Comparison of ENCODE assay signal across 9 cellular contexts in genomic region chr19:19451429-19452240, GRCh38. TPM values are rescaled to one million over a fixed set of nuclear protein-coding genes. Genes with fewer than 3 reads are reported as not detected.
DNase-seq lines count a peak whose midpoint lies in the region; ATAC-seq and TF ChIP-seq lines count a peak whose summit lies in the region.
"Had no signal": no experiment of that assay in that cellular context is flagged by ENCODE, and none has a peak within 500 bp of the region (broad histone marks: within the 10 kb centered on the region; RNA-seq: fewer than 3 reads in every experiment).

No MANE protein-coding gene starts in this region.

- no peak overlapping the region for H3K4me3 Mint-ChIP-seq in activated CD4-positive, alpha-beta T cell treated with anti-CD3 and anti-CD28 coated beads, Interleukin-2, amount 10 ng/mL, durations not matched to agents 7 days and 5 days

- DNase-seq in CD1c-positive myeloid dendritic cell (ENCODE audit: extremely low spot score) (peak; percentile 81), GM20000 (ENCODE audit: low spot score) (peak; percentile 57), mesenchymal stem cell (no peak), AG08395 (ENCODE audit: low spot score) (no peak), ecto neural progenitor cell (ENCODE audit: low spot score) (no peak), right cardiac atrium (no peak)
- DNase-seq in activated CD4-positive, alpha-beta T cell treated with anti-CD3 and anti-CD28 coated beads, Interleukin-2, amount 10 ng/mL, durations not matched to agents 7 days and 5 days = peak; percentile 43
- DNase-seq: stomach had no signal

- H3K4me1 Mint-ChIP-seq in activated CD4-positive, alpha-beta T cell treated with anti-CD3 and anti-CD28 coated beads, Interleukin-2, amount 10 ng/mL, durations not matched to agents 7 days and 5 days = peaks cover 68% of the 10 kb centered on the region

- no peak overlapping the region for H2BK5ac ChIP-seq in mesenchymal stem cell (ENCODE audit: low read depth, low read length, poor library complexity, severe bottlenecking)

- ATAC-seq in right cardiac atrium (no peak), HG02938 (IDR thresholded peaks at IDR 0.05; ENCODE audit: unreplicated experiment) (no peak)

- H3K36me3 Mint-ChIP-seq in activated CD4-positive, alpha-beta T cell treated with anti-CD3 and anti-CD28 coated beads, Interleukin-2, amount 10 ng/mL, durations not matched to agents 7 days and 5 days (ENCODE audit: low read depth) = peaks cover 14% of the 10 kb centered on the region

- no peak overlapping the region for H3K4me3 ChIP-seq in mesenchymal stem cell (ENCODE audit: insufficient read depth in 1 of 2, low read depth in 1 of 2, low read length in 2 of 2)
- H3K4me3 ChIP-seq in right cardiac atrium (ENCODE audit: low read length) = no peak overlapping the region
- H3K4me3 ChIP-seq: stomach had no signal

- H3K9me3 Mint-ChIP-seq in activated CD4-positive, alpha-beta T cell treated with anti-CD3 and anti-CD28 coated beads, Interleukin-2, amount 10 ng/mL, durations not matched to agents 7 days and 5 days = no peaks in the 10 kb centered on the region

- no peak overlapping the region for H3K14ac ChIP-seq in mesenchymal stem cell (ENCODE audit: low read length in 2 of 2)

- H3K27ac ChIP-seq in mesenchymal stem cell (ENCODE audit: low read length, poor library complexity, severe bottlenecking) = no peak overlapping the region
- no peak overlapping the region for H3K27ac ChIP-seq in right cardiac atrium (ENCODE audit: low read length)

- no peaks in the 10 kb centered on the region for H3K27me3 ChIP-seq in mesenchymal stem cell (ENCODE audit: control insufficient read depth in 1 of 2, insufficient read depth in 1 of 2, low read length in 2 of 2)
- H3K27me3 ChIP-seq in right cardiac atrium (ENCODE audit: control insufficient read depth, insufficient read depth) = no peaks in the 10 kb centered on the region
- H3K27me3 ChIP-seq: stomach had no signal

- H4K8ac ChIP-seq in mesenchymal stem cell (ENCODE audit: low read length) = peak overlapping the region; percentile 28

- no peak overlapping the region for H4K91ac ChIP-seq in mesenchymal stem cell (ENCODE audit: low read length)

- H2AK5ac ChIP-seq in mesenchymal stem cell (ENCODE audit: low read length, severe bottlenecking) = no peak overlapping the region

- no peaks in the 10 kb centered on the region for H3K27me3 Mint-ChIP-seq in activated CD4-positive, alpha-beta T cell treated with anti-CD3 and anti-CD28 coated beads, Interleukin-2, amount 10 ng/mL, durations not matched to agents 7 days and 5 days

- CTCF ChIA-PET in activated CD4-positive, alpha-beta T cell treated with anti-CD3 and anti-CD28 coated beads, Interleukin-2, amount 10 ng/mL, durations not matched to agents 7 days and 5 days (lab: Charles Lee) = interaction anchor here (0.6 to 1.5 kb wide), 2 partner anchors 8 to 20 kb away, joined by 3 to 8 read pairs; no protein-coding TSS in a partner anchor

- POLR2A ChIA-PET in activated CD4-positive, alpha-beta T cell treated with anti-CD3 and anti-CD28 coated beads, Interleukin-2, amount 10 ng/mL, durations not matched to agents 7 days and 5 days (lab: Charles Lee) = interaction anchor here (0.8 kb wide), 1 partner anchor 449 kb away, joined by 3 read pairs; the partner anchor contains the start of gene ZNF93

- H3K4ac ChIP-seq in mesenchymal stem cell (ENCODE audit: low read depth in 1 of 2, low read length in 2 of 2) = no peak overlapping the region

- peaks cover 0 to 9% of the 10 kb centered on the region in 2 experiments for H3K36me3 ChIP-seq in mesenchymal stem cell (ENCODE audit: control insufficient read depth in 1 of 2, insufficient read depth in 2 of 2, low read depth in 1 of 2, low read length in 2 of 2)

- peak overlapping the region; percentile 47 for H3K27ac Mint-ChIP-seq in activated CD4-positive, alpha-beta T cell treated with anti-CD3 and anti-CD28 coated beads, Interleukin-2, amount 10 ng/mL, durations not matched to agents 7 days and 5 days

- WGBS in mesenchymal stem cell = 93% methylated on average over 13 of the region's 13 CpGs
- 71% methylated on average over 13 of the region's 13 CpGs for WGBS in right cardiac atrium

- no peak overlapping the region for H2BK12ac ChIP-seq in mesenchymal stem cell (ENCODE audit: low read length in 2 of 2)

- H3K9me3 ChIP-seq in mesenchymal stem cell (ENCODE audit: control insufficient read depth, low read length) (no peaks in the 10 kb centered on the region), right cardiac atrium (ENCODE audit: control insufficient read depth, low read length) (no peaks in the 10 kb centered on the region)
- H3K9me3 ChIP-seq: stomach had no signal

- H2BK15ac ChIP-seq in mesenchymal stem cell (ENCODE audit: low read depth, poor library complexity, severe bottlenecking) = no peak overlapping the region

- peaks cover 21% of the 10 kb centered on the region for H3K79me1 ChIP-seq in mesenchymal stem cell (replicated peaks; ENCODE audit: low read length, poor library complexity, severe bottlenecking)

- no peak overlapping the region for H3K18ac ChIP-seq in mesenchymal stem cell (ENCODE audit: low read depth in 1 of 2, low read length in 2 of 2)

- no peak overlapping the region for H3K4me2 ChIP-seq in mesenchymal stem cell (ENCODE audit: low read length, poor library complexity, severe bottlenecking)

- H3K9ac ChIP-seq in mesenchymal stem cell (ENCODE audit: low read length) = no peak overlapping the region

- intact Hi-C loops in right cardiac atrium (cut with DNase I) = no loop called here

- no peak for TF ChIP-seq CTCF in GM20000 (IDR thresholded peaks at IDR 0.05; ENCODE audit: extremely low read depth, missing control alignments)

- H2AFZ ChIP-seq in mesenchymal stem cell (ENCODE audit: low read depth, low read length) = no peak overlapping the region

- peak overlapping the region in 1 of 2 experiments; percentile 14 for H3K23ac ChIP-seq in mesenchymal stem cell (ENCODE audit: low read length in 2 of 2)

- no peak overlapping the region for H2BK120ac ChIP-seq in mesenchymal stem cell (ENCODE audit: low read depth, low read length)

- H3K4me1 ChIP-seq in mesenchymal stem cell (ENCODE audit: control insufficient read depth, insufficient read depth, low read depth, low read length) (peaks cover 12% of the 10 kb centered on the region), right cardiac atrium (ENCODE audit: control insufficient read depth, insufficient read depth, low read length) (peaks cover 10% of the 10 kb centered on the region)

RNA-seq across cellular contexts. Expression of gene GATAD2A, which starts 46.2 kb away (rescaled TPM):
- total RNA-seq in activated CD4-positive, alpha-beta T cell treated with anti-CD3 and anti-CD28 coated beads, Interleukin-2, amount 10 ng/mL, durations not matched to agents 7 days and 5 days = 100 to 1,000 TPM; 122 to 135 TPM
- 46.1 TPM for polyA plus RNA-seq in mesenchymal stem cell (2013, experiment 1 of 2)
- 42.5 TPM for polyA plus RNA-seq in mesenchymal stem cell (2013, experiment 2 of 2)
- 10 to 100 TPM; 31.4 to 53.9 (median 36.0) TPM for total RNA-seq in right cardiac atrium
- 12.2 TPM for polyA plus RNA-seq in right cardiac atrium

Comparison
In these comparisons a context has a peak if more than half of its experiments do, and no peak if none do; other contexts are left out.
1. DNase-seq: peak in CD1c-positive myeloid dendritic cell (single experiment), GM20000 (single experiment) and activated CD4-positive, alpha-beta T cell treated with anti-CD3 and anti-CD28 coated beads, Interleukin-2, amount 10 ng/mL, durations not matched to agents 7 days and 5 days (single experiment); none in mesenchymal stem cell (single experiment), AG08395 (single experiment), ecto neural progenitor cell (single experiment) and right cardiac atrium (0 of 3).